In the genomic region with DNA sequence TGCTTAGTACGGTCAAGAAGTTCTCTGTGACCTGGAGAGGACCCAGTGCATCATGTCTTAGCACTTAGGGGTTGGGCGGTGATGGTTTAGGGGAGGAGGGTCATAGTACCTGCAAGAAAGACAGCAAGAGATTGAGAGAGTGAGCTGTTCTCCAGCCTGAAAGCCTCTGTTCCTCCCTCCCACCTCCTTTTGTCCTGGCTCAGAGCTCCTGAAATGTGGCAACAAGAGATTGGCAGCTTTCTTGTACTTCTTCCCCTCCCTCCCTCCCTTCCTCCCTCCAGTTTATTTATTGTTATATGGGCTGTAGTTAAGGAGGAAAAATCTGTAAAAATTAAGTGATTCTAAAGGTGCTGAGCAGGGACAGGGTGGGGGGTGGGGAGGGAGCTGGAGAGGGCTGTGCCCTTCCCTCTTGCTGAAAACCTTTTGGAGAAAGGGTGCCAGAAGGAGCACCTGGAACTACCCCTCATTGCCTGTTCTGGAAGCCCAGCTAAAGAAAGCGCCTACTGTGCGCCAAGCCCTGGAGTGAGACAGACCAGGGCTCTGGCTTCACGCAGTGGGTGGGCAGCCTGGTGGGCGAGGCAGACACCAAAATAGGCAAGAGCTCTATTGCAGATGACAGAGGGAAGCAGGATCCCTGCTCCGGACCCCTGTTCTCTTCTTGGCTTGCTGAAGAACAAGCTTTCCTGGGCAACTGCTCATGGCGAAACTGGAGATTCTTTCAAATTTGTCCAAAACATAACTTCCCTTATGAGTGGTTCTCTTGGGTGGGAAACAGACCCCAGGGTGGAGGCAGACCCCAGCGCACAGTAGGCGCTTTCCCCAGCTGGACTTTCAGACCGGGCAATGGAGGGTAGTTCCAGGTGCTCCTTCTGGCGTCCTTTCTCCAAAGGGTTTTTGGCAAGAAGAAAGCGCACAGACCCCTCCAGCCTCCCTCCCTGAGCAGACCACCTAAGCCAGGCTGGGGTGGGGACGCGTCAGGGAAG, we compare ENCODE assay signal across 24 cellular contexts. TPM values are rescaled to one million over a fixed set of nuclear protein-coding genes. Genes with fewer than 3 reads are reported as not detected.
"Had no signal": no experiment of that assay in that cellular context is flagged by ENCODE, and none has a peak within 500 bp of the region (broad histone marks: within the 10 kb centered on the region; RNA-seq: fewer than 3 reads in every experiment).

No MANE protein-coding gene starts in this region.

- H3K4me3 Mint-ChIP-seq: activated naive CD8-positive, alpha-beta T cell treated with anti-CD3 and anti-CD28 coated beads, Interleukin-2, amount 10 ng/mL, durations not matched to agents 7 days and 5 days; activated T-helper 1 cell treated with anti-CD3 and anti-CD28 coated beads, Interleukin-12 subunit alpha, Interleukin-12 subunit beta, Interleukin-2, Interleukin-4 antibody, amounts not matched to agents 30 ng/mL and 10 ng/mL and 1 ng/mL, durations not matched to agents 14 hours and 24 hours and 36 hours; central memory CD8-positive, alpha-beta T cell; stimulated activated naive CD8-positive, alpha-beta T cell treated with anti-CD3 and anti-CD28 coated beads, Interleukin-15, amount 100 ng/mL, for 72 hours; T-cell had no signal

- DNase-seq: activated naive CD4-positive, alpha-beta T cell; activated naive CD8-positive, alpha-beta T cell treated with anti-CD3 and anti-CD28 coated beads, Interleukin-2, amount 10 ng/mL, durations not matched to agents 7 days and 5 days; anterior cingulate cortex; brain microvascular endothelial cell; cortex of kidney; effector CD8-positive, alpha-beta T cell; gastrocnemius medialis; heart right ventricle; lower lobe of right lung; midbrain; stimulated activated naive CD8-positive, alpha-beta T cell treated with anti-CD3 and anti-CD28 coated beads, Interleukin-15, amount 100 ng/mL, for 72 hours; T-cell; T-helper 9 cell; testis; upper lobe of right lung had no signal

- H3K27ac Mint-ChIP-seq: activated naive CD8-positive, alpha-beta T cell treated with anti-CD3 and anti-CD28 coated beads, Interleukin-2, amount 10 ng/mL, durations not matched to agents 7 days and 5 days; activated T-helper 1 cell treated with anti-CD3 and anti-CD28 coated beads, Interleukin-12 subunit alpha, Interleukin-12 subunit beta, Interleukin-2, Interleukin-4 antibody, amounts not matched to agents 30 ng/mL and 10 ng/mL and 1 ng/mL, durations not matched to agents 14 hours and 24 hours and 36 hours; stimulated activated naive CD8-positive, alpha-beta T cell treated with anti-CD3 and anti-CD28 coated beads, Interleukin-15, amount 100 ng/mL, for 72 hours; T-cell had no signal

- H3K36me3 Mint-ChIP-seq: activated naive CD8-positive, alpha-beta T cell treated with anti-CD3 and anti-CD28 coated beads, Interleukin-2, amount 10 ng/mL, durations not matched to agents 7 days and 5 days; T-cell had no signal

- H3K9me3 Mint-ChIP-seq: activated naive CD8-positive, alpha-beta T cell treated with anti-CD3 and anti-CD28 coated beads, Interleukin-2, amount 10 ng/mL, durations not matched to agents 7 days and 5 days; activated T-helper 1 cell treated with anti-CD3 and anti-CD28 coated beads, Interleukin-12 subunit alpha, Interleukin-12 subunit beta, Interleukin-2, Interleukin-4 antibody, amounts not matched to agents 30 ng/mL and 10 ng/mL and 1 ng/mL, durations not matched to agents 14 hours and 24 hours and 36 hours; central memory CD8-positive, alpha-beta T cell; stimulated activated naive CD8-positive, alpha-beta T cell treated with anti-CD3 and anti-CD28 coated beads, Interleukin-15, amount 100 ng/mL, for 72 hours; T-cell had no signal

- H3K27me3 Mint-ChIP-seq: activated naive CD8-positive, alpha-beta T cell treated with anti-CD3 and anti-CD28 coated beads, Interleukin-2, amount 10 ng/mL, durations not matched to agents 7 days and 5 days; stimulated activated naive CD8-positive, alpha-beta T cell treated with anti-CD3 and anti-CD28 coated beads, Interleukin-15, amount 100 ng/mL, for 72 hours had no signal

- H3K4me1 ChIP-seq: gastrocnemius medialis, lower lobe of right lung, upper lobe of right lung had no signal

- H3K4me1 Mint-ChIP-seq: activated naive CD8-positive, alpha-beta T cell treated with anti-CD3 and anti-CD28 coated beads, Interleukin-2, amount 10 ng/mL, durations not matched to agents 7 days and 5 days; central memory CD8-positive, alpha-beta T cell; stimulated activated naive CD8-positive, alpha-beta T cell treated with anti-CD3 and anti-CD28 coated beads, Interleukin-15, amount 100 ng/mL, for 72 hours; T-cell had no signal

- H3K27ac ChIP-seq: brain microvascular endothelial cell, epithelial cell of prostate, gastrocnemius medialis, heart right ventricle, lower lobe of right lung, right atrium auricular region, testis, upper lobe of right lung had no signal

- H3K9me3 ChIP-seq: gastrocnemius medialis, heart right ventricle, lower lobe of right lung, right atrium auricular region, testis, upper lobe of right lung had no signal

- H3K36me3 ChIP-seq: brain microvascular endothelial cell, gastrocnemius medialis, heart right ventricle, lower lobe of right lung, right atrium auricular region, upper lobe of right lung had no signal

- ATAC-seq: activated CD4-positive, CD25-positive, alpha-beta regulatory T cell treated with anti-CD3 and anti-CD28 coated beads, Interleukin-2, amount 50 U/mL, for 24 hours; gastrocnemius medialis; lower lobe of right lung; stimulated activated naive CD8-positive, alpha-beta T cell treated with anti-CD3 and anti-CD28 coated beads, Interleukin-15, amount 100 ng/mL, for 72 hours; T-cell; upper lobe of right lung had no signal

- H3K4me2 ChIP-seq: smooth muscle cell had no signal

- H3K27me3 ChIP-seq: brain microvascular endothelial cell, gastrocnemius medialis, heart right ventricle, right atrium auricular region, testis, upper lobe of right lung had no signal

- H3K4me3 ChIP-seq: gastrocnemius medialis, heart right ventricle, lower lobe of right lung, right atrium auricular region, smooth muscle cell, testis, upper lobe of right lung had no signal

RNA-seq across cellular contexts. Expression of gene LINGO1, which starts 35.6 kb away (rescaled TPM):
- total RNA-seq: activated CD8-positive, alpha-beta memory T cell treated with anti-CD3 and anti-CD28 coated beads for 36 hours; activated naive CD8-positive, alpha-beta T cell treated with anti-CD3 and anti-CD28 coated beads, Interleukin-2, amount 10 ng/mL, durations not matched to agents 7 days and 5 days; activated T-helper 1 cell treated with anti-CD3 and anti-CD28 coated beads, Interleukin-12 subunit alpha, Interleukin-12 subunit beta, Interleukin-2, Interleukin-4 antibody, amounts not matched to agents 30 ng/mL and 10 ng/mL and 1 ng/mL, durations not matched to agents 14 hours and 24 hours and 36 hours; fibroblast of lung; myocyte had no signal
